In the genomic region with DNA sequence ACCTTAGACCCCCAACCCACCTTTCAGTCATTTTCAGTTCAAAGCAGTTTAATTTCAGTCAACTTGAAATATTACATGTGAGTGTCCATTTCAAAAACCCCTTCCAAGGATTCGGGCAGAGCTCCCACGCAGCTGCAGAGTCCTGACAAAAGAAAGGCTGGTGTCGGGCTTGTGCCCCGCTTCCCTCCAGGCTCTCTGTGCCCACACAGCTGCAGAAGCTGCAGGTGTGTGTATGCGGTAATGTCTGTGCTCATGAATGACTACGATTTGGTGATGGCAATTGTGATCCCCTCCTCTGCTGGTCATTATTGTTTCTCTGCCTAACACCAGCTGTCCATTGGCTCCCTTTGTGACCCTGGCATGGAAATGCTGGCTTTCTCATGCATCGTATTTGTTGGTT, we compare ENCODE assay signal across 15 cellular contexts.
DNase-seq lines count a peak whose midpoint lies in the region; ATAC-seq, FAIRE-seq and TF ChIP-seq lines count a peak whose summit lies in the region.
"Had no signal": no experiment of that assay in that cellular context is flagged by ENCODE, and none has a peak within 500 bp of the region (broad histone marks: within the 10 kb centered on the region; RNA-seq: fewer than 3 reads in every experiment).

No MANE protein-coding gene starts in this region.

- H3K79me1 ChIP-seq in H1 (ENCODE audit: low read depth, low read length) = no peaks in the 10 kb centered on the region

- H2AFZ ChIP-seq in H1 (ENCODE audit: low read length) = no peak overlapping the region

- H3K56ac ChIP-seq in H1 (replicated peaks; ENCODE audit: insufficient read length, low read depth, low read length) = no peak overlapping the region

- H4K5ac ChIP-seq in H1 (ENCODE audit: insufficient read length, low read depth, low read length) = no peak overlapping the region

- H3K23me2 ChIP-seq in H1 (ENCODE audit: low read depth, low read length) = no peaks in the 10 kb centered on the region; the same call in 1 of the 2 replicates

- CTCF ChIA-PET in H1 (lab: Charles Lee; ENCODE audit: partially characterized antibody) = interaction anchor here (1.0 to 1.8 kb wide), 5 partner anchors 10 to 297 kb away, joined by 3 to 6 read pairs (median 4); no protein-coding TSS in a partner anchor

- H3K4me3 ChIP-seq in H1 (ENCODE audit: extremely low read depth in 1 of 4, insufficient read depth in 2 of 4, low read depth in 3 of 4, low read length in 4 of 4) = no peak overlapping the region

- H4K91ac ChIP-seq in H1 (replicated peaks; ENCODE audit: insufficient read length, low read length) = no peak overlapping the region

- peak overlapping the region; percentile 32; the same call in 1 of the 2 replicates for H2BK5ac ChIP-seq in H1 (ENCODE audit: low read depth, low read length)

- no peak for TF ChIP-seq CTCF in H1 (IDR thresholded peaks at IDR 0.05; ENCODE audit: control extremely low read depth in 1 of 3, insufficient read depth in 1 of 3, low read depth in 1 of 3, low read length in 3 of 3)

- H3K23ac ChIP-seq in H1 (ENCODE audit: insufficient read length) = no peak overlapping the region

- no peak overlapping the region for H3K4me2 ChIP-seq in H1 (ENCODE audit: insufficient read depth in 1 of 2, low read depth in 2 of 2, low read length in 2 of 2)
- H3K4me2 ChIP-seq: SK-N-SH had no signal

- H3K27me3 ChIP-seq in H1 (replicated peaks in 1 of 4; ENCODE audit: control insufficient read depth in 3 of 4, extremely low read depth in 1 of 4, insufficient read depth in 3 of 4, low read length in 3 of 4) = no peaks in the 10 kb centered on the region

- no peak overlapping the region for H3K27ac ChIP-seq in H1 (ENCODE audit: low read depth, low read length)

- H4K20me1 ChIP-seq in H1 (replicated peaks in 1 of 2; ENCODE audit: control insufficient read depth in 1 of 2, insufficient read depth in 2 of 2, low read length in 2 of 2) = no peaks in the 10 kb centered on the region

- no peak for TF ChIP-seq EP300 in H1 (IDR thresholded peaks at IDR 0.05; ENCODE audit: borderline replicate concordance in 1 of 2, low read depth in 2 of 2, low read length in 2 of 2)

- H3K4ac ChIP-seq in H1 (replicated peaks; ENCODE audit: insufficient read length, low read depth, low read length) = no peak overlapping the region

- H3K18ac ChIP-seq in H1 (ENCODE audit: extremely low read depth, low read length) = no peak overlapping the region

- no peak overlapping the region for H3K14ac ChIP-seq in H1 (ENCODE audit: insufficient read length)

- TF ChIP-seq POLR2A in H1 (IDR thresholded peaks at IDR 0.05; ENCODE audit: control extremely low read depth in 1 of 2, low read depth in 2 of 2, low read length in 2 of 2) = no peak

- ATAC-seq in GM19463 (IDR thresholded peaks at IDR 0.05; ENCODE audit: unreplicated experiment) (peak; percentile 60), HG02938 (IDR thresholded peaks at IDR 0.05; ENCODE audit: unreplicated experiment) (no peak), HG03175 (IDR thresholded peaks at IDR 0.05; ENCODE audit: unreplicated experiment) (no peak)
- ATAC-seq: naive thymus-derived CD8-positive, alpha-beta T cell had no signal

- H2AK5ac ChIP-seq in H1 (ENCODE audit: low read depth, low read length) = no peak overlapping the region

- no peak overlapping the region for H4K8ac ChIP-seq in H1 (ENCODE audit: extremely low read depth, insufficient read depth, low read length)

- POLR2A ChIA-PET in H1 (lab: Charles Lee; ENCODE audit: partially characterized antibody) = no interaction called here

- no peak for TF ChIP-seq RAD21 in H1 (IDR thresholded peaks at IDR 0.05 in 1 of 2, conservative IDR thresholded peaks at IDR 0.05 in 1 of 2; ENCODE audit: low read depth in 2 of 2, low read length in 2 of 2)

- H3K9ac ChIP-seq in H1 (replicated peaks in 1 of 4; ENCODE audit: extremely low read depth in 1 of 4, low read depth in 3 of 4, low read length in 3 of 4) = no peak overlapping the region
- H3K9ac ChIP-seq: SK-N-SH had no signal

- no peaks in the 10 kb centered on the region for H3K4me1 ChIP-seq in H1 (replicated peaks in 1 of 4; ENCODE audit: control insufficient read depth in 3 of 4, insufficient read depth in 4 of 4, low read length in 3 of 4)

- WGBS in H1 (ENCODE audit: extremely low coverage in 1 of 2, insufficient coverage in 1 of 2, insufficient read length in 1 of 2, insufficient replicate concordance in 2 of 2, low coverage in 1 of 2, low lambda C conversion rate in 2 of 2, missing lambda C conversion rate in 1 of 2), 2 experiments = 85% methylated on average over 7 of the region's 7 CpGs; no CpG with 5 or more reads in 1 of the 2 experiments

- no peak overlapping the region for H2BK20ac ChIP-seq in H1 (ENCODE audit: low read length)

- H3K36me3 ChIP-seq in H1 (ENCODE audit: control insufficient read depth in 2 of 4, insufficient read depth in 4 of 4, low read length in 3 of 4) = no peaks in the 10 kb centered on the region

- no peak overlapping the region for H2BK15ac ChIP-seq in H1 (ENCODE audit: low read length)

- no peaks in the 10 kb centered on the region for H3K79me2 ChIP-seq in H1 (ENCODE audit: control insufficient read depth in 1 of 2, insufficient read depth in 2 of 2, low read length in 2 of 2)

- DNase-seq in M059J (ENCODE audit: low read depth) = peak; percentile 23
- DNase-seq in H1 (ENCODE audit: low read depth in 1 of 2, low spot score in 2 of 2) = no peak
- DNase-seq in cerebellum (ENCODE audit: low spot score) = no peak
- DNase-seq in OCI-M1 (lab: John Stamatoyannopoulos, UW) = no peak
- DNase-seq: activated CD4-positive, alpha-beta T cell treated with anti-CD3 and anti-CD28 coated beads, Interleukin-2, amount 10 ng/mL, durations not matched to agents 7 days and 5 days; activated effector memory CD4-positive, alpha-beta T cell treated with anti-CD3 and anti-CD28 coated beads, Interleukin-2, amount 50 U/mL, for 16 hours; Kasumi-1; naive thymus-derived CD8-positive, alpha-beta T cell; NCI-H446 treated with DMSO at 0.1 percent for 48 hours; SK-N-SH; stimulated activated CD4-positive, alpha-beta T cell treated with anti-CD3 and anti-CD28 coated beads, Interleukin-12 subunit alpha, Interleukin-12 subunit beta, amount 100 ng/mL, for 4 hours had no signal

- H3K9me3 ChIP-seq in H1 (ENCODE audit: insufficient read depth in 2 of 2, low read depth in 1 of 2, low read length in 1 of 2) = no peaks in the 10 kb centered on the region
- H3K9me3 ChIP-seq: SK-N-SH had no signal

- no peak overlapping the region for H2BK12ac ChIP-seq in H1 (ENCODE audit: low read depth, low read length)

- FAIRE-seq in H1 (lab: Jason Lieb, UNC) = no peak
- FAIRE-seq: bronchial epithelial cell had no signal

- no peak overlapping the region for H2BK120ac ChIP-seq in H1 (replicated peaks; ENCODE audit: low read depth, low read length)

TF ChIP-seq in H1, 55 proteins besides CTCF, POLR2A, EP300 and RAD21:
- TF ChIP-seq MAFK (IDR thresholded peaks at IDR 0.05; ENCODE audit: low read depth, low read length) = no peak
- no peak for TF ChIP-seq CBX8 (IDR thresholded peaks at IDR 0.05; ENCODE audit: borderline replicate concordance, low read depth, low read length)
